8 cellular contexts compared by ENCODE assay signal in the genomic region with DNA sequence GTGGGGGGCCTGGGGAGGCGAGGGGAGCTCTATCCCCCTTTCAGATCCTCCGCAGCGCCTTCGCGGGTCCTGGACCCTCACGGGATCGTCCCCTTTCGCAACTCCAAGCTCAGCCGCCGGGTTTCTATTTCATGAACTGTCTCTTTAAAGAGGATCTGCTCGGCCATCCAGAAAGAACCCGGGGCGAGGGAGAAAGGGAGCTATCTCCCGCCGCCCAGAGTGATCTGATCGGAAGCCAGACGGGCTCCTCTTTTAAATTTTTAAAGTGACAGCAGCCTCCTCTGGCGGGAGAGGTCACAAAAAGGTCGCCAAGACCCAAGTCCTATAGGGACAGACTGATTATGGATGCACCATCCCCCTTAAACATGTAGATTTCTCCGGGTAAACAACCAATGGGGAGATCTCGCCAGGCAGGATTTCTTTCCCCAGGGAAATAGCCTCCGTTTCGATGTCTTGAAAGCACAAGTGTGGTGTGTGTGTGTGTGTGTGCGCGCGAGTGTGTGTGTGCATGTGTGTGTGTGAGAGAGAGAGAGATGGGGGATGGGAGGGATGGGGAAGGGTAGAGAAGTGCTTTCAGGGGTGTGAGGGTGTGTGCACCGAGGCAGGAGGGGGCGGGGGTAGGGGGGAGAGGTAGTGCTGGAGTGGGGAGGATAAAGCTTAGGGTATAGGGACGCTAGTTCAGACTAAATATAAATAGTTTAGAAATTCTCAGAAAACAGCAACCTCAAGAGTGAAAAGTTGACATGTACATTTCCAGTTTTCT.
A peak's percentile ranks its signal among the peaks of the same experiment; 100 is the strongest.
DNase-seq lines count a peak whose midpoint lies in the region; ATAC-seq, FAIRE-seq and TF ChIP-seq lines count a peak whose summit lies in the region.

No MANE protein-coding gene starts in this region.

- DNase-seq in AG04449 (ENCODE audit: low read depth, low spot score) (no peak), H7 (peak; percentile 74), OCI-M1 (lab: John Stamatoyannopoulos, UW) (peak; percentile 89), kidney (peak; percentile 75), spleen (peak; percentile 74), AML-193 (lab: John Stamatoyannopoulos, UW) (no peak)
- DNase-seq in central memory CD8-positive, alpha-beta T cell (ENCODE audit: low spot score in 2 of 2): no peak

- FAIRE-seq in kidney (lab: Jason Lieb, UNC): no peak

- H3K36me3 ChIP-seq in H7 (replicated peaks; ENCODE audit: control insufficient read depth, insufficient read depth, low read length) (no peaks in the 10 kb centered on the region), kidney (ENCODE audit: control insufficient read depth in 1 of 2, insufficient read depth in 2 of 2, low read length in 2 of 2) (no peaks in the 10 kb centered on the region), spleen (no peaks in the 10 kb centered on the region)

- 0 to 2% (median 1%) methylated on average over 26 to 29 of the region's 29 CpGs for WGBS in spleen, 5 donors

- no peak overlapping the region for H3K27ac Mint-ChIP-seq in central memory CD8-positive, alpha-beta T cell (ENCODE audit: low read depth)

- peaks cover 21% of the 10 kb centered on the region for H3K4me1 Mint-ChIP-seq in central memory CD8-positive, alpha-beta T cell

- ATAC-seq in central memory CD8-positive, alpha-beta T cell (replicated peaks; ENCODE audit: extremely low read depth, poor library complexity, severe bottlenecking): no peak
- ATAC-seq in HG02970 (IDR thresholded peaks at IDR 0.05; ENCODE audit: low FRiP score, unreplicated experiment): no peak

- TF ChIP-seq POLR2A in spleen (IDR thresholded peaks at IDR 0.05): peak in 1 of 3 donors; percentile 35

- no peaks in the 10 kb centered on the region for H3K9me3 Mint-ChIP-seq in central memory CD8-positive, alpha-beta T cell

- H3K9ac ChIP-seq in kidney (ENCODE audit: low read length in 2 of 2): peak overlapping the region; percentile 68 to 96

- H3K27me3 ChIP-seq in H7 (ENCODE audit: control insufficient read depth, insufficient read depth, low read length): peaks cover 28% of the 10 kb centered on the region; the same call in 1 of the 2 replicates
- peaks cover 2 to 84% (median 58%) of the 10 kb centered on the region in 7 donors for H3K27me3 ChIP-seq in spleen (replicated peaks in 1 of 7)

- peaks cover 2% of the 10 kb centered on the region for H3K36me3 Mint-ChIP-seq in central memory CD8-positive, alpha-beta T cell (ENCODE audit: insufficient read depth)

- CTCF ChIA-PET in AG04449 (lab: Yijun Ruan, JAX): interaction anchor here (0.7 to 5.9 kb wide), 14 partner anchors 14 to 521 kb away, joined by 3 to 43 read pairs (median 4); no protein-coding TSS in a partner anchor

- TF ChIP-seq CTCF in AG04449 (IDR thresholded peaks at IDR 0.05; ENCODE audit: insufficient read depth, low read length, missing control alignments): no peak
- no peak for TF ChIP-seq CTCF in kidney (IDR thresholded peaks at IDR 0.05; ENCODE audit: borderline replicate concordance, extremely low read depth, insufficient read depth)
- no peak for TF ChIP-seq CTCF in spleen (IDR thresholded peaks at IDR 0.05 in 8 of 11, conservative IDR thresholded peaks at IDR 0.05 in 3 of 11)

- intact Hi-C loops in kidney (cut with DNase I) (no loop called here), spleen (cut with DNase I; ENCODE audit: low total_unique reads) (loop anchor here (10.0 kb wide), 1 partner anchor 517 kb away; a partner anchor contains a TSS)

- H3K9me3 ChIP-seq in kidney (ENCODE audit: control insufficient read depth in 1 of 2, low read length in 2 of 2) (no peaks in the 10 kb centered on the region), spleen (no peaks in the 10 kb centered on the region)

- POLR2A ChIA-PET in AG04449 (lab: Yijun Ruan, JAX): interaction anchor here (0.7 kb wide), 1 partner anchor 617 kb away, joined by 3 read pairs; a partner anchor contains a TSS

- H3K4me1 ChIP-seq in kidney (ENCODE audit: control insufficient read depth in 1 of 2, insufficient read depth in 1 of 2, low read depth in 1 of 2, low read length in 2 of 2): peaks cover 0 to 13% of the 10 kb centered on the region in 2 donors
- H3K4me1 ChIP-seq in spleen: peaks cover 0 to 51% (median 32%) of the 10 kb centered on the region in 6 donors

- peaks cover 56% of the 10 kb centered on the region for H3K27me3 Mint-ChIP-seq in central memory CD8-positive, alpha-beta T cell

- peak overlapping the region; percentile 70 for H3K4me3 ChIP-seq in AG04449 (ENCODE audit: low read depth, low read length)
- peak overlapping the region; percentile 45 for H3K4me3 ChIP-seq in H7 (ENCODE audit: insufficient read depth, low read depth, low read length)
- peak overlapping the region; percentile 77 to 85 for H3K4me3 ChIP-seq in kidney (ENCODE audit: low read length in 2 of 2)
- H3K4me3 ChIP-seq in spleen: peak overlapping the region; percentile 24 to 67 (median 35)

- H3K4me3 Mint-ChIP-seq in central memory CD8-positive, alpha-beta T cell: peak overlapping the region; percentile 54

- H3K27ac ChIP-seq in kidney (ENCODE audit: low read depth in 2 of 2, low read length in 2 of 2): peak overlapping the region; percentile 84 to 96
- peak overlapping the region; percentile 48 to 85 (median 82) for H3K27ac ChIP-seq in spleen

Comparison
In these comparisons a context has a peak if more than half of its experiments do, and no peak if none do; other contexts are left out.
1. DNase-seq: peak in H7 (single experiment), OCI-M1 (single experiment), kidney (single experiment) and spleen (single experiment); none in AG04449 (single experiment), central memory CD8-positive, alpha-beta T cell (0 of 2) and AML-193 (0 of 2).
2. Peak in every context shown above with its lines, with median percentiles within 50 percentile points of each other: H3K4me3 ChIP-seq.